In the genomic region with DNA sequence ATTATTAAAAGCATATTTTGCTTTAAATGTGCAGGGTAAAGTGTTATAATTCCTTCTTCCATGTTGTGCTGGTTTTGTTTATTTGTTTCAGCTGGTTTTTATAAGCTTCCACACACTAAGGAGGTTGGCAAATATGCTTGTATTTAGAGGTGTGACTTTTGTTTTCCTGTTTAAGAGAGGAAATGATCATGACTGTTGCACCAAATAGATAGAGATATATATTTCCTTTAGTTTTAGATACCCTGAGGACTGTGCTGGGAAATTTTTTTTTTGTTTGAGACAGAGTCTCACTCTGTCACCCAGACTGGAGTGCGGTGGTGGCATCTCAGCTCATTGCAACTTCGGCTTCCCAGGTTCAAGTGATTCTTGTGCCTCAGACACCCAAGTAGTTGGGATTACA, we compare ENCODE assay signal across 15 cellular contexts.
"Had no signal": no experiment of that assay in that cellular context is flagged by ENCODE, and none has a peak within 500 bp of the region (broad histone marks: within the 10 kb centered on the region; RNA-seq: fewer than 3 reads in every experiment).

No MANE protein-coding gene starts in this region.

- H3K9me3 ChIP-seq: adrenal gland, breast epithelium, esophagus squamous epithelium, thyroid gland had no signal

- H3K27me3 ChIP-seq: adrenal gland, breast epithelium, esophagus squamous epithelium, thyroid gland had no signal

- H3K4me3 ChIP-seq: adrenal gland, breast epithelium, esophagus squamous epithelium, thyroid gland had no signal

- DNase-seq: activated CD4-positive, CD25-positive, alpha-beta regulatory T cell treated with anti-CD3 and anti-CD28 coated beads, Interleukin-2, amount 50 U/mL, for 72 hours; activated CD8-positive, alpha-beta memory T cell treated with anti-CD3 and anti-CD28 coated beads for 24 hours; activated gamma-delta T cell; adrenal gland; cerebellar nuclear complex; cortex of kidney; effector CD4-positive, alpha-beta T cell; esophagus squamous epithelium; mesendoderm; posterior cingulate gyrus; stimulated activated naive B cell treated with anti-CD40 and anti-IgM and Interleukin-4, amounts not matched to agents 10 μg/mL and 1 μg/mL and 100 μg/mL, for 72 hours; thyroid gland had no signal

- H3K27ac ChIP-seq: adrenal gland, esophagus squamous epithelium, VCaP had no signal

- H3K36me3 ChIP-seq: adrenal gland, breast epithelium, esophagus squamous epithelium, thyroid gland had no signal

- ATAC-seq: activated naive CD4-positive, alpha-beta T cell treated with anti-CD3 and anti-CD28 coated beads, Interleukin-2, amount 50 U/mL, for 72 hours; stimulated activated naive B cell treated with anti-CD40 and anti-IgM and Interleukin-4, amounts not matched to agents 10 μg/mL and 1 μg/mL and 100 μg/mL, for 72 hours had no signal
